ENCODE assay signal across 8 cellular contexts in genomic region chr3:136196401-136197158, GRCh38. TPM values are rescaled to one million over a fixed set of nuclear protein-coding genes. Genes with fewer than 3 reads are reported as not detected.
DNase-seq lines count a peak whose midpoint lies in the region; ATAC-seq and TF ChIP-seq lines count a peak whose summit lies in the region.

No MANE protein-coding gene starts in this region.

- H3K36me3 ChIP-seq in SK-N-MC (ENCODE audit: insufficient read depth, low read length) (peaks cover 16% of the 10 kb centered on the region), suprapubic skin (no peaks in the 10 kb centered on the region)

- TF ChIP-seq POLR2A in suprapubic skin (IDR thresholded peaks at IDR 0.05) = peak; percentile 41 to 61

- peak overlapping the region; percentile 71; the same call in 1 of the 2 replicates for H3K4me3 ChIP-seq in GM08714 (ENCODE audit: low read length)
- peak overlapping the region; percentile 97 for H3K4me3 ChIP-seq in SK-N-MC
- peak overlapping the region; percentile 71 for H3K4me3 ChIP-seq in suprapubic skin

- H3K36me3 Mint-ChIP-seq in activated naive CD4-positive, alpha-beta T cell treated with anti-CD3 and anti-CD28 coated beads, Interleukin-2, amount 50 U/mL, for 24 hours = peaks cover 6% of the 10 kb centered on the region

- peak overlapping the region; percentile 96 for H3K9ac ChIP-seq in SK-N-MC (ENCODE audit: insufficient read length)

- TF ChIP-seq CTCF in suprapubic skin (IDR thresholded peaks at IDR 0.05) = no peak

- peak overlapping the region; percentile 94 for H3K4me3 Mint-ChIP-seq in activated naive CD4-positive, alpha-beta T cell treated with anti-CD3 and anti-CD28 coated beads, Interleukin-2, amount 50 U/mL, for 24 hours

- H3K27me3 ChIP-seq in suprapubic skin = no peaks in the 10 kb centered on the region

- peaks cover 3% of the 10 kb centered on the region; the same call in 1 of the 2 replicates for H3K9me3 ChIP-seq in SK-N-MC (ENCODE audit: low read depth, low read length)
- H3K9me3 ChIP-seq in suprapubic skin = no peaks in the 10 kb centered on the region

- DNase-seq in NCI-H1048 (lab: John Stamatoyannopoulos, UW) = peak; percentile 97
- DNase-seq in SK-N-MC (ENCODE audit: low read depth, low spot score) = peak; percentile 100
- DNase-seq in globus pallidus (ENCODE audit: low spot score) = peak; percentile 98
- peak; percentile 79 to 99 (median 97) for DNase-seq in nucleus accumbens (lab: John Stamatoyannopoulos, UW)
- DNase-seq in suprapubic skin (ENCODE audit: low spot score in 2 of 2) = peak; percentile 98 to 99

- ATAC-seq in HG02588 (IDR thresholded peaks at IDR 0.05; ENCODE audit: unreplicated experiment) = peak; percentile 62

- H3K4me1 ChIP-seq in suprapubic skin = peaks cover 39% of the 10 kb centered on the region

- H3K9me3 Mint-ChIP-seq in activated naive CD4-positive, alpha-beta T cell treated with anti-CD3 and anti-CD28 coated beads, Interleukin-2, amount 50 U/mL, for 24 hours = no peaks in the 10 kb centered on the region

- H3K4me1 Mint-ChIP-seq in activated naive CD4-positive, alpha-beta T cell treated with anti-CD3 and anti-CD28 coated beads, Interleukin-2, amount 50 U/mL, for 24 hours = peaks cover 31% of the 10 kb centered on the region

- no peaks in the 10 kb centered on the region for H3K27me3 Mint-ChIP-seq in activated naive CD4-positive, alpha-beta T cell treated with anti-CD3 and anti-CD28 coated beads, Interleukin-2, amount 50 U/mL, for 24 hours

- TF ChIP-seq EP300 in suprapubic skin (IDR thresholded peaks at IDR 0.05) = no peak

- H3K27ac Mint-ChIP-seq in activated naive CD4-positive, alpha-beta T cell treated with anti-CD3 and anti-CD28 coated beads, Interleukin-2, amount 50 U/mL, for 24 hours = peak overlapping the region; percentile 99

- H3K27ac ChIP-seq in SK-N-MC (peak overlapping the region; percentile 92), suprapubic skin (peak overlapping the region; percentile 98)

- 0% methylated on average over 36 of the region's 64 CpGs for WGBS in suprapubic skin

RNA-seq across cellular contexts. Expression of gene MSL2, which starts 0.4 kb away (rescaled TPM):
- total RNA-seq in suprapubic skin = 10 to 100 TPM; 25.4 to 71.1 (median 44.0) TPM

RNA-seq across cellular contexts. Expression of gene PCCB, which starts 53.6 kb away (rescaled TPM):
- 10 to 100 TPM; 23.0 to 34.7 (median 28.6) TPM for total RNA-seq in suprapubic skin

Comparison
In these comparisons a context has a peak if more than half of its experiments do, and no peak if none do; other contexts are left out.
1. Peak in every context shown above with its lines: DNase-seq, ATAC-seq, H3K4me3 ChIP-seq and H3K27ac ChIP-seq.